9 cellular contexts compared by ENCODE assay signal in genomic region chr1:219066631-219067349, GRCh38.
A peak's percentile ranks its signal among the peaks of the same experiment; 100 is the strongest.
DNase-seq lines count a peak whose midpoint lies in the region; FAIRE-seq and TF ChIP-seq lines count a peak whose summit lies in the region.
"Had no signal": no experiment of that assay in that cellular context is flagged by ENCODE, and none has a peak within 500 bp of the region (broad histone marks: within the 10 kb centered on the region; RNA-seq: fewer than 3 reads in every experiment).

No MANE protein-coding gene starts in this region.

- CTCF ChIA-PET in activated naive CD4-positive, alpha-beta T cell treated with anti-CD3 and anti-CD28 coated beads for 36 hours (lab: Charles Lee) = no interaction called here

- peak; percentile 71 for FAIRE-seq in RCC 7860 (lab: Jason Lieb, UNC)

- H3K4me1 Mint-ChIP-seq in activated naive CD4-positive, alpha-beta T cell treated with anti-CD3 and anti-CD28 coated beads for 36 hours (ENCODE audit: low read depth) = peaks cover 7% of the 10 kb centered on the region

- H3K36me3 ChIP-seq in stomach = no peaks in the 10 kb centered on the region

- no peak overlapping the region for H3K4me3 Mint-ChIP-seq in activated naive CD4-positive, alpha-beta T cell treated with anti-CD3 and anti-CD28 coated beads for 36 hours
- H3K4me3 Mint-ChIP-seq: activated naive CD8-positive, alpha-beta T cell had no signal

- H3K27ac Mint-ChIP-seq in activated naive CD4-positive, alpha-beta T cell treated with anti-CD3 and anti-CD28 coated beads for 36 hours = no peak overlapping the region

- no peaks in the 10 kb centered on the region for H3K9me3 ChIP-seq in stomach

- WGBS in stomach, 5 donors = 57 to 87% (median 71%) methylated on average over 1 of the region's 1 CpG

- H3K27ac ChIP-seq in stomach = peak overlapping the region in 1 of 5 donors; percentile 37

- no peaks in the 10 kb centered on the region for H3K27me3 ChIP-seq in stomach

- in situ Hi-C loops in GM13977 (cut with MboI; ENCODE audit: low pct_unique_long_range_greater_than_20kb, low sequenced_read_pairs, unreplicated experiment) = no loop called here

- TF ChIP-seq POLR2A in stomach (IDR thresholded peaks at IDR 0.05) = no peak

- no peak overlapping the region for H3K4me3 ChIP-seq in stomach

- peak; percentile 39 for DNase-seq in A172 (ENCODE audit: low spot score)
- DNase-seq in GM13977 (ENCODE audit: low spot score) = no peak
- peak; percentile 59 for DNase-seq in RCC 7860 (ENCODE audit: low spot score)
- peak; percentile 58 for DNase-seq in glomerular visceral epithelial cell (ENCODE audit: extremely low spot score)
- no peak for DNase-seq in stomach
- DNase-seq in OCI-M2 (lab: John Stamatoyannopoulos, UW; ENCODE audit: unreplicated experiment) = no peak
- no peak for DNase-seq in stimulated activated CD4-positive, alpha-beta T cell treated with anti-CD3 and anti-CD28 coated beads, Interleukin-2, amount 100 ng/mL, for 24 hours
- no peak for DNase-seq in activated naive CD4-positive, alpha-beta T cell treated with anti-CD3 and anti-CD28 coated beads for 36 hours

- TF ChIP-seq CTCF in GM13977 (IDR thresholded peaks at IDR 0.05; ENCODE audit: extremely low read depth, insufficient read depth, missing control alignments) (peak; percentile 36), stomach (IDR thresholded peaks at IDR 0.05) (peak in 4 of 7 experiments; percentile 17 to 40 (median 24))

- intact Hi-C loops in stomach (cut with DNase I; ENCODE audit: low total_unique reads) = no loop called here
- intact Hi-C loops in activated naive CD4-positive, alpha-beta T cell treated with anti-CD3 and anti-CD28 coated beads for 36 hours (cut with micrococcal nuclease) = loop anchor here (5.0 to 10.0 kb wide), 3 partner anchors 106 to 692 kb away; partner anchors contain the start of gene LYPLAL1

- H3K9me3 Mint-ChIP-seq in activated naive CD4-positive, alpha-beta T cell treated with anti-CD3 and anti-CD28 coated beads for 36 hours = peaks cover 7% of the 10 kb centered on the region

- H3K4me1 ChIP-seq in stomach = peaks cover 0 to 3% (median 0%) of the 10 kb centered on the region in 4 donors

- no peak for TF ChIP-seq EP300 in stomach (IDR thresholded peaks at IDR 0.05)

- peaks cover 5% of the 10 kb centered on the region for H3K27me3 Mint-ChIP-seq in activated naive CD4-positive, alpha-beta T cell treated with anti-CD3 and anti-CD28 coated beads for 36 hours (ENCODE audit: low read depth)
- H3K27me3 Mint-ChIP-seq: activated naive CD8-positive, alpha-beta T cell had no signal

- no peaks in the 10 kb centered on the region for H3K36me3 Mint-ChIP-seq in activated naive CD4-positive, alpha-beta T cell treated with anti-CD3 and anti-CD28 coated beads for 36 hours (ENCODE audit: low read depth)
- H3K36me3 Mint-ChIP-seq: activated naive CD8-positive, alpha-beta T cell had no signal

Comparison
In these comparisons a context has a peak if more than half of its experiments do, and no peak if none do; other contexts are left out.
1. DNase-seq: peak in A172 (single experiment), RCC 7860 (single experiment) and glomerular visceral epithelial cell (single experiment); none in GM13977 (single experiment), stomach (single experiment), OCI-M2 (single experiment), stimulated activated CD4-positive, alpha-beta T cell treated with anti-CD3 and anti-CD28 coated beads, Interleukin-2, amount 100 ng/mL, for 24 hours (0 of 2) and activated naive CD4-positive, alpha-beta T cell treated with anti-CD3 and anti-CD28 coated beads for 36 hours (single experiment).